20 cellular contexts compared by ENCODE assay signal in the genomic region with DNA sequence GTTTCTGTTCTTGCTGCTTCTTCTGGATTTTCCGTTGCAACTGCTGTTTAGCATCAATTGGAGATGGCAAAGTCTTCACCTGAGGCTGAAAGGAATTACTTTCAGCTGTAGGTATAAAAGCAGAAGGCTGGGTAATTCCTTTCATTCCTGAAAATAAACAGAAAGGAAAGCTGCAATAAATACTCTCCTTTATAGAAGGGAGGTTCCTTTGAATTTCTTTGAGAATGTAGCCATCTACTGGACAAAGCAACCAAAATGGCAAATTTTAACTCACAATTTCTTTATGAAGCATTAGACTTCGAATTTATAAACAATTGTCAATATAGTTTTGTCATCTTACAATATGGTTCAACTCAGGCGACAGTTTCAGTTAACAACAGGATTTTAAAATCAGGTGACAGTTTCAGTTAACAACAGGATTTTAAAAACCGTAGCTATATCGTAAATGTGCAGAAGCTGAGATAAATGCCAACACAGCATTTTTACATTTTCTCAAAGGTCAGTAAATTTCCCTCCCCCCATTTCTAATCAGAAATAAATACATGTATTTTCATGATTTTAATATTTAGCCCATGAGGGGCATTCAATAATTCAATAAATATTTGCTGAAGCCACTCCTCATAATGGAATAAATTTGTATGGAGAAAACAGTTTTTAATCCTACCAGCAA.
DNase-seq lines count a peak whose midpoint lies in the region; ATAC-seq, FAIRE-seq and TF ChIP-seq lines count a peak whose summit lies in the region.
"Had no signal": no experiment of that assay in that cellular context is flagged by ENCODE, and none has a peak within 500 bp of the region (broad histone marks: within the 10 kb centered on the region; RNA-seq: fewer than 3 reads in every experiment).

No MANE protein-coding gene starts in this region.

- no peak overlapping the region for H3K23ac ChIP-seq in mesenchymal stem cell (ENCODE audit: low read length in 2 of 2)

- no peak for TF ChIP-seq EP300 in K562 (IDR thresholded peaks at IDR 0.05; ENCODE audit: low read length)

- POLR2A ChIA-PET in K562 (lab: Yijun Ruan, JAX): interaction anchor here (1.1 kb wide), 1 partner anchor 14 kb away, joined by 3 read pairs; no protein-coding TSS in a partner anchor

- TF ChIP-seq RAD21 in K562 (CRISPR knock-in tag; conservative IDR thresholded peaks at IDR 0.05 in 1 of 2, IDR thresholded peaks at IDR 0.05 in 1 of 2): peak; percentile 37

- H2BK120ac ChIP-seq in mesenchymal stem cell (ENCODE audit: low read depth, low read length): no peak overlapping the region

- TF ChIP-seq CTCF in AG10803 (conservative IDR thresholded peaks at IDR 0.05; ENCODE audit: low read length) (peak; percentile 19), HFFc6 (IDR thresholded peaks at IDR 0.05) (peak; percentile 53; the same call in 1 of the 2 replicates), K562 (IDR thresholded peaks at IDR 0.05 in 2 of 3, conservative IDR thresholded peaks at IDR 0.05 in 1 of 3; ENCODE audit: insufficient read depth in 2 of 3, low read depth in 1 of 3, low read length in 3 of 3) (peak in 1 of 3 experiments; percentile 19; a peak in 1 of 6 replicates), glutamatergic neuron (IDR thresholded peaks at IDR 0.05; ENCODE audit: partially characterized antibody, unreplicated experiment) (no peak)

- H3K36me3 Mint-ChIP-seq in HFFc6 (ENCODE audit: low read depth): peaks cover 33% of the 10 kb centered on the region
- H3K36me3 Mint-ChIP-seq in glutamatergic neuron (ENCODE audit: unreplicated experiment): peaks cover 15% of the 10 kb centered on the region

- no peak overlapping the region for H2AFZ ChIP-seq in K562 (ENCODE audit: low read depth, low read length)
- no peak overlapping the region for H2AFZ ChIP-seq in mesenchymal stem cell (ENCODE audit: low read depth, low read length)

- H3K27ac ChIP-seq in K562 (ENCODE audit: extremely low read depth, low read depth, low read length) (no peak overlapping the region), mesenchymal stem cell (ENCODE audit: low read length, poor library complexity, severe bottlenecking) (no peak overlapping the region)
- H3K27ac ChIP-seq: lower lobe of right lung had no signal

- H3K4me1 Mint-ChIP-seq in HFFc6 (ENCODE audit: low read depth) (peaks cover 7% of the 10 kb centered on the region; the same call in 1 of the 2 replicates), glutamatergic neuron (ENCODE audit: low read depth, unreplicated experiment) (no peaks in the 10 kb centered on the region)
- H3K4me1 Mint-ChIP-seq: B cell had no signal

- H2BK15ac ChIP-seq in mesenchymal stem cell (ENCODE audit: low read depth, poor library complexity, severe bottlenecking): no peak overlapping the region

- H4K91ac ChIP-seq in mesenchymal stem cell (ENCODE audit: low read length): no peak overlapping the region

- no peak overlapping the region for H3K4me2 ChIP-seq in K562 (ENCODE audit: insufficient read depth, low read length)
- H3K4me2 ChIP-seq in mesenchymal stem cell (ENCODE audit: low read length, poor library complexity, severe bottlenecking): no peak overlapping the region

- in situ Hi-C loops in K562 (cut with MboI): no loop called here

- no peak overlapping the region for H3K27ac Mint-ChIP-seq in HFFc6
- no peak overlapping the region for H3K27ac Mint-ChIP-seq in glutamatergic neuron (ENCODE audit: unreplicated experiment)
- H3K27ac Mint-ChIP-seq: B cell had no signal

- no TSS peak for BruUV-seq in K562 (replicated peaks; lab: Mats Ljungman, UMichigan)

- no peak for ATAC-seq in K562
- ATAC-seq: lower lobe of right lung; Right ventricle myocardium inferior; sciatic nerve; stimulated activated naive CD8-positive, alpha-beta T cell treated with anti-CD3 and anti-CD28 coated beads, Interleukin-15, Interleukin-2, amounts not matched to agents 100 U/mL and 50 U/mL, for 24 hours had no signal

- H3K9me3 ChIP-seq in K562 (replicated peaks; ENCODE audit: control insufficient read depth, insufficient read depth, low read depth, low read length) (no peaks in the 10 kb centered on the region), mesenchymal stem cell (ENCODE audit: control insufficient read depth, low read length) (no peaks in the 10 kb centered on the region)
- H3K9me3 ChIP-seq: lower lobe of right lung had no signal

- H3K36me3 ChIP-seq in K562 (ENCODE audit: control insufficient read depth, insufficient read depth, low read length): peaks cover 79% of the 10 kb centered on the region
- peaks cover 24 to 80% of the 10 kb centered on the region in 2 experiments for H3K36me3 ChIP-seq in mesenchymal stem cell (ENCODE audit: control insufficient read depth in 1 of 2, insufficient read depth in 2 of 2, low read depth in 1 of 2, low read length in 2 of 2)

- no peak overlapping the region for H3K4ac ChIP-seq in mesenchymal stem cell (ENCODE audit: low read depth in 1 of 2, low read length in 2 of 2)

- H3K18ac ChIP-seq in mesenchymal stem cell (ENCODE audit: low read depth in 1 of 2, low read length in 2 of 2): no peak overlapping the region

- H3K27me3 ChIP-seq in K562 (ENCODE audit: control insufficient read depth in 2 of 2, insufficient read depth in 2 of 2, low read length in 2 of 2) (no peaks in the 10 kb centered on the region), mesenchymal stem cell (ENCODE audit: control insufficient read depth in 1 of 2, insufficient read depth in 1 of 2, low read length in 2 of 2) (no peaks in the 10 kb centered on the region)

- CTCF ChIA-PET in K562 (lab: Yijun Ruan, JAX; ENCODE audit: low intra/inter-chr PET ratio): no interaction called here

- intact Hi-C loops in K562 (cut with micrococcal nuclease): loop anchor here (10.0 kb wide), 1 partner anchor 146 kb away; the partner anchor contains the start of gene RFX7

- no peak overlapping the region for H2AK5ac ChIP-seq in mesenchymal stem cell (ENCODE audit: low read length, severe bottlenecking)

- no peak overlapping the region for H2BK5ac ChIP-seq in mesenchymal stem cell (ENCODE audit: low read depth, low read length, poor library complexity, severe bottlenecking)

- DNase-seq in AG10803 (ENCODE audit: low read depth): no peak
- DNase-seq in HFFc6: no peak
- no peak for DNase-seq in K562 (ENCODE audit: extremely low read depth in 1 of 4, low spot score in 3 of 4)
- DNase-seq in mesenchymal stem cell: peak; percentile 6
- no peak for DNase-seq in glutamatergic neuron
- DNase-seq in activated CD4-positive, alpha-beta T cell treated with anti-CD3 and anti-CD28 coated beads for 4 hours: no peak
- DNase-seq in GDM1 (lab: John Stamatoyannopoulos, UW): no peak
- no peak for DNase-seq in AML-193 (lab: John Stamatoyannopoulos, UW)
- DNase-seq: activated CD4-positive, alpha-beta T cell treated with anti-CD3 and anti-CD28 coated beads, Interleukin-2, amount 50 U/mL, for 48 hours; aorta; islet precursor cell; KBM-7; lower lobe of right lung; NCI-H510A treated with DMSO at 0.1 percent for 48 hours; stimulated activated naive CD8-positive, alpha-beta T cell treated with anti-CD3 and anti-CD28 coated beads, Interleukin-15, Interleukin-2, amounts not matched to agents 100 U/mL and 50 U/mL, for 24 hours; T-helper 1 cell had no signal

- 78% methylated on average over 5 of the region's 5 CpGs for WGBS in K562 (ENCODE audit: insufficient coverage, low coverage, missing lambda C conversion rate)
- 98% methylated on average over 5 of the region's 5 CpGs for WGBS in mesenchymal stem cell

- no peak for TF ChIP-seq POLR2A in K562 (conservative IDR thresholded peaks at IDR 0.05)

- no peak overlapping the region for H4K8ac ChIP-seq in mesenchymal stem cell (ENCODE audit: low read length)

- H3K9ac ChIP-seq in K562 (ENCODE audit: insufficient read depth in 1 of 2, low read depth in 2 of 2, low read length in 2 of 2): no peak overlapping the region
- peak overlapping the region; percentile 35 for H3K9ac ChIP-seq in mesenchymal stem cell (ENCODE audit: low read length)

- no peaks in the 10 kb centered on the region for H3K79me2 ChIP-seq in K562 (ENCODE audit: control insufficient read depth, insufficient read depth, low read length)

- H3K4me1 ChIP-seq in K562 (replicated peaks in 1 of 2; ENCODE audit: control insufficient read depth in 2 of 2, insufficient read depth in 2 of 2, low read length in 2 of 2) (no peaks in the 10 kb centered on the region), mesenchymal stem cell (ENCODE audit: control insufficient read depth, insufficient read depth, low read depth, low read length) (no peaks in the 10 kb centered on the region)
- H3K4me1 ChIP-seq: lower lobe of right lung had no signal

- H4K20me1 ChIP-seq in K562 (replicated peaks; ENCODE audit: control insufficient read depth, insufficient read depth, low read length): no peaks in the 10 kb centered on the region

- no peak overlapping the region for H3K14ac ChIP-seq in mesenchymal stem cell (ENCODE audit: low read length in 2 of 2)

- no peaks in the 10 kb centered on the region for H3K9me1 ChIP-seq in K562 (ENCODE audit: control insufficient read depth, insufficient read depth, low read length)

- peaks cover 9% of the 10 kb centered on the region for H3K79me1 ChIP-seq in mesenchymal stem cell (replicated peaks; ENCODE audit: low read length, poor library complexity, severe bottlenecking)

- H3K27me3 Mint-ChIP-seq in HFFc6 (ENCODE audit: insufficient read depth): no peaks in the 10 kb centered on the region
- H3K27me3 Mint-ChIP-seq in glutamatergic neuron (ENCODE audit: unreplicated experiment): no peaks in the 10 kb centered on the region
- H3K27me3 Mint-ChIP-seq: B cell had no signal

- FAIRE-seq in K562 (lab: Jason Lieb, UNC): peak; percentile 6
- FAIRE-seq: GM12891 had no signal

- H3K9me3 Mint-ChIP-seq in HFFc6 (no peaks in the 10 kb centered on the region), glutamatergic neuron (ENCODE audit: unreplicated experiment) (peaks cover 4% of the 10 kb centered on the region)

- H3K4me3 ChIP-seq in AG10803 (ENCODE audit: low read length) (no peak overlapping the region), K562 (no peak overlapping the region), mesenchymal stem cell (ENCODE audit: insufficient read depth in 1 of 2, low read depth in 1 of 2, low read length in 2 of 2) (no peak overlapping the region)
- H3K4me3 ChIP-seq: lower lobe of right lung had no signal

- H2BK12ac ChIP-seq in mesenchymal stem cell (ENCODE audit: low read length in 2 of 2): no peak overlapping the region

- H3K4me3 Mint-ChIP-seq in HFFc6 (no peak overlapping the region), glutamatergic neuron (ENCODE audit: unreplicated experiment) (no peak overlapping the region)
- H3K4me3 Mint-ChIP-seq: B cell had no signal

TF ChIP-seq in K562, 482 proteins besides CTCF, POLR2A, EP300 and RAD21:
- no peak for TF ChIP-seq KDM1A (IDR thresholded peaks at IDR 0.05)
- TF ChIP-seq ZNF316 (IDR thresholded peaks at IDR 0.05): peak; percentile 94
- no peak for TF ChIP-seq HMG20B (CRISPR knock-in tag; IDR thresholded peaks at IDR 0.05)
- TF ChIP-seq C11orf30 (IDR thresholded peaks at IDR 0.05; ENCODE audit: low read depth): peak; percentile 93
- TF ChIP-seq MAFK (IDR thresholded peaks at IDR 0.05; ENCODE audit: low read length): peak; percentile 96
- TF ChIP-seq SETDB1 (IDR thresholded peaks at IDR 0.05; ENCODE audit: low read length): no peak
- peak; percentile 94 for TF ChIP-seq MAFF (IDR thresholded peaks at IDR 0.05; ENCODE audit: low read length)
- peak; percentile 93 for TF ChIP-seq MAFG (tag; conservative IDR thresholded peaks at IDR 0.05)
